ENCODE assay signal across 2 cellular contexts in the genomic region with DNA sequence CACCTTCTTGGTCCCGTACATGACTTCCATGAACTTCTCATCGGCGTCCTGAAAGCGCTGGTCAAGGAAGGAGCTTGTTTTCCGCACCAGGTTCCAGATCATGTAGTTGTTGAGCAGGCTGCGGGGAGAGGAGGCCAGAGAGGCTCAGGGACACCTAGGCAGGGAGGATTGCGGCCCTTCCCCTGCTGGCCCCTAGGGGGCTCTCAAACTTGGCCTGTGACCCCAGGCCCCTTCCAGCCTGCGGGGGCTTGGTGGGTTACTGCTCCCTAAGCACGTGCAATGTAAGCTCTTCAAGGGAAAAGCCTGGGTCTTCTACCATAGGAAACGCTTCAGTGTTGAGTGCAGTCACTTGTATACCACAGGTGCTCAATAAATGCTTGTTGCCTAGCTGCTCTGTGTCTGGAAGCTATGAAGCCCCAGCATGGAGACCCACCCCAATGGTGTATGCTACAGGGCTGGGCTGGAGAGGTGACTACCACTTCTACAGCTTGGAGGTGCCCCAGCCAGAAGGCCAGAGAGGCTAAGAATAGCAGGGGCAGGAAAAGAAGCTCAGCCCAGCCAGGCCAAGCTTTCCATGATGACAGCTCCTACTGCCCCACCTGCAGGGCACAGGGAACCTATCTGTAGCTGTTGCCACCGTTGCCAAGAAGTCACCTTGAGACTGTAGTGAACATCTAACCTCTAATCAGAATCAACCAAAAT.
TF ChIP-seq lines count a peak whose summit lies in the region.

No MANE protein-coding gene starts in this region.

TF ChIP-seq in GM23338, 12 proteins besides CTCF, POLR2A, EP300 and RAD21:
- TF ChIP-seq ZNF114 (CRISPR knock-in tag; IDR thresholded peaks at IDR 0.05) (no peak), NANOG (IDR thresholded peaks at IDR 0.05; ENCODE audit: borderline replicate concordance) (no peak), ZNF331 (CRISPR knock-in tag; IDR thresholded peaks at IDR 0.05; ENCODE audit: low read depth) (no peak)

TF ChIP-seq in GM12878, 131 proteins besides CTCF, POLR2A, EP300 and RAD21:
- TF ChIP-seq, protein P1, sequence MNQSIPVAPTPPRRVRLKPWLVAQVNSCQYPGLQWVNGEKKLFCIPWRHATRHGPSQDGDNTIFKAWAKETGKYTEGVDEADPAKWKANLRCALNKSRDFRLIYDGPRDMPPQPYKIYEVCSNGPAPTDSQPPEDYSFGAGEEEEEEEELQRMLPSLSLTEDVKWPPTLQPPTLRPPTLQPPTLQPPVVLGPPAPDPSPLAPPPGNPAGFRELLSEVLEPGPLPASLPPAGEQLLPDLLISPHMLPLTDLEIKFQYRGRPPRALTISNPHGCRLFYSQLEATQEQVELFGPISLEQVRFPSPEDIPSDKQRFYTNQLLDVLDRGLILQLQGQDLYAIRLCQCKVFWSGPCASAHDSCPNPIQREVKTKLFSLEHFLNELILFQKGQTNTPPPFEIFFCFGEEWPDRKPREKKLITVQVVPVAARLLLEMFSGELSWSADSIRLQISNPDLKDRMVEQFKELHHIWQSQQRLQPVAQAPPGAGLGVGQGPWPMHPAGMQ (IDR thresholded peaks at IDR 0.05; ENCODE audit: borderline replicate concordance): no peak
- TF ChIP-seq ZNF217 (IDR thresholded peaks at IDR 0.05) (no peak), HDAC2 (IDR thresholded peaks at IDR 0.05) (no peak), NR2C2 (IDR thresholded peaks at IDR 0.05; ENCODE audit: borderline replicate concordance, control insufficient read depth, insufficient read length, low read depth) (no peak), ZBTB11 (CRISPR knock-in tag; IDR thresholded peaks at IDR 0.05) (no peak), ESRRA (IDR thresholded peaks at IDR 0.05; ENCODE audit: low read length) (no peak), CHD2 (IDR thresholded peaks at IDR 0.05; ENCODE audit: borderline replicate concordance, low read depth, low read length) (no peak), ASH2L (IDR thresholded peaks at IDR 0.05; ENCODE audit: borderline replicate concordance, low read depth) (no peak), DPF2 (IDR thresholded peaks at IDR 0.05) (no peak)
